Comparison of ENCODE assay signal across 15 cellular contexts in the genomic region with DNA sequence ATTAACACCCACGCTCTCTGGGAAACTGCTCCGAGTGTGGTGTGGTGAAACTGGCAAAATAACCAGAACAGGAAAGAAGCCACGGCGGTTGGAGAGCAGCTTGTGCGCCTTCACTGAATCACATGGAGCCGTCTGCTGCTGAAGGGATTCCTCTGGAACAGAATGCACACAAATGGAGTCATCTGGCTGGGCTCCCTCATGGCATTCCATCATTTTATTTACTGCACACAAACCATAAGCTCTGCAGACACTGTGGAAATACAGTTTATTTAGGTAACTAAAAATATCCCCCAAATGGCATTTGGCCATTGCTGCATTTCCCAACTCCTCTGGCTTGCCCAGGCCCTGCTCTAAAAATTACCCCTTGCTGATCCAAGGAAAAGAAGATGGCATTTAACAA.
A peak's percentile ranks its signal among the peaks of the same experiment; 100 is the strongest.
DNase-seq lines count a peak whose midpoint lies in the region; ATAC-seq and TF ChIP-seq lines count a peak whose summit lies in the region.
"Had no signal": no experiment of that assay in that cellular context is flagged by ENCODE, and none has a peak within 500 bp of the region (broad histone marks: within the 10 kb centered on the region; RNA-seq: fewer than 3 reads in every experiment).

No MANE protein-coding gene starts in this region.

- H3K4me3 ChIP-seq in AG10803 (ENCODE audit: low read length): peak overlapping the region; percentile 18; the same call in 1 of the 2 replicates
- no peak overlapping the region for H3K4me3 ChIP-seq in suprapubic skin
- H3K4me3 ChIP-seq: coronary artery had no signal

- H3K4me3 Mint-ChIP-seq in activated CD8-positive, alpha-beta T cell treated with anti-CD3 and anti-CD28 coated beads, Interleukin-2, amount 10 ng/mL, durations not matched to agents 7 days and 5 days: no peak overlapping the region
- H3K4me3 Mint-ChIP-seq: activated naive CD8-positive, alpha-beta T cell treated with anti-CD3 and anti-CD28 coated beads for 36 hours; stimulated activated naive CD8-positive, alpha-beta T cell treated with anti-CD3 and anti-CD28 coated beads, Interleukin-15, Interleukin-2, amounts not matched to agents 100 ng/mL and 50 ng/mL, for 24 hours had no signal

- no peak for TF ChIP-seq CTCF in AG10803 (conservative IDR thresholded peaks at IDR 0.05; ENCODE audit: low read length)
- TF ChIP-seq CTCF in suprapubic skin (IDR thresholded peaks at IDR 0.05): no peak

- WGBS in suprapubic skin: 74% methylated on average over 6 of the region's 6 CpGs

- H3K4me1 Mint-ChIP-seq in activated CD8-positive, alpha-beta T cell treated with anti-CD3 and anti-CD28 coated beads, Interleukin-2, amount 10 ng/mL, durations not matched to agents 7 days and 5 days (ENCODE audit: low read depth): no peaks in the 10 kb centered on the region
- H3K4me1 Mint-ChIP-seq: activated naive CD8-positive, alpha-beta T cell treated with anti-CD3 and anti-CD28 coated beads for 36 hours had no signal

- DNase-seq in AG10803 (ENCODE audit: low read depth) (peak; percentile 96), fibroblast of peridontal ligament (ENCODE audit: extremely low read depth) (peak; percentile 95), occipital lobe (lab: John Stamatoyannopoulos, UW) (peak; percentile 2), suprapubic skin (ENCODE audit: low spot score in 2 of 2) (no peak), SHP77 (lab: John Stamatoyannopoulos, UW) (no peak), ureter (ENCODE audit: low spot score) (no peak)
- no peak for DNase-seq in activated CD8-positive, alpha-beta T cell treated with anti-CD3 and anti-CD28 coated beads, Interleukin-2, amount 10 ng/mL, durations not matched to agents 7 days and 5 days
- DNase-seq: activated CD4-positive, CD25-positive, alpha-beta regulatory T cell treated with anti-CD3 and anti-CD28 coated beads, Interleukin-2, amount 50 U/mL, for 72 hours; activated naive CD8-positive, alpha-beta T cell treated with anti-CD3 and anti-CD28 coated beads for 36 hours; NCI-H1930; NCI-H526; T-helper 1 cell had no signal

- no peaks in the 10 kb centered on the region for H3K27me3 Mint-ChIP-seq in activated CD8-positive, alpha-beta T cell treated with anti-CD3 and anti-CD28 coated beads, Interleukin-2, amount 10 ng/mL, durations not matched to agents 7 days and 5 days (ENCODE audit: low read depth)
- H3K27me3 Mint-ChIP-seq: activated naive CD8-positive, alpha-beta T cell treated with anti-CD3 and anti-CD28 coated beads for 36 hours; stimulated activated naive CD8-positive, alpha-beta T cell treated with anti-CD3 and anti-CD28 coated beads, Interleukin-15, Interleukin-2, amounts not matched to agents 100 ng/mL and 50 ng/mL, for 24 hours had no signal

- H3K9me3 ChIP-seq in suprapubic skin: no peaks in the 10 kb centered on the region

- CTCF ChIA-PET in activated CD8-positive, alpha-beta T cell treated with anti-CD3 and anti-CD28 coated beads, Interleukin-2, amount 10 ng/mL, durations not matched to agents 7 days and 5 days (lab: Charles Lee): no interaction called here

- H3K36me3 Mint-ChIP-seq in activated CD8-positive, alpha-beta T cell treated with anti-CD3 and anti-CD28 coated beads, Interleukin-2, amount 10 ng/mL, durations not matched to agents 7 days and 5 days (ENCODE audit: low read depth): no peaks in the 10 kb centered on the region
- H3K36me3 Mint-ChIP-seq: activated naive CD8-positive, alpha-beta T cell treated with anti-CD3 and anti-CD28 coated beads for 36 hours had no signal

- no peaks in the 10 kb centered on the region for H3K36me3 ChIP-seq in suprapubic skin

- no peaks in the 10 kb centered on the region for H3K4me1 ChIP-seq in suprapubic skin

- no peak for TF ChIP-seq POLR2A in suprapubic skin (IDR thresholded peaks at IDR 0.05)

- no peak overlapping the region for H3K27ac ChIP-seq in suprapubic skin

- no peaks in the 10 kb centered on the region for H3K27me3 ChIP-seq in suprapubic skin

- H3K9me3 Mint-ChIP-seq in activated CD8-positive, alpha-beta T cell treated with anti-CD3 and anti-CD28 coated beads, Interleukin-2, amount 10 ng/mL, durations not matched to agents 7 days and 5 days (ENCODE audit: insufficient read depth): no peaks in the 10 kb centered on the region
- H3K9me3 Mint-ChIP-seq: activated naive CD8-positive, alpha-beta T cell treated with anti-CD3 and anti-CD28 coated beads for 36 hours; stimulated activated naive CD8-positive, alpha-beta T cell treated with anti-CD3 and anti-CD28 coated beads, Interleukin-15, Interleukin-2, amounts not matched to agents 100 ng/mL and 50 ng/mL, for 24 hours had no signal

- H3K27ac Mint-ChIP-seq in activated CD8-positive, alpha-beta T cell treated with anti-CD3 and anti-CD28 coated beads, Interleukin-2, amount 10 ng/mL, durations not matched to agents 7 days and 5 days: no peak overlapping the region
- H3K27ac Mint-ChIP-seq: activated naive CD8-positive, alpha-beta T cell treated with anti-CD3 and anti-CD28 coated beads for 36 hours; stimulated activated naive CD8-positive, alpha-beta T cell treated with anti-CD3 and anti-CD28 coated beads, Interleukin-15, Interleukin-2, amounts not matched to agents 100 ng/mL and 50 ng/mL, for 24 hours had no signal

- peak; percentile 58 for ATAC-seq in SK-N-SH treated with all-trans-retinoic acid at 6 μM for 48 hours
- ATAC-seq in activated CD8-positive, alpha-beta T cell treated with anti-CD3 and anti-CD28 coated beads, Interleukin-2, amount 10 ng/mL, durations not matched to agents 7 days and 5 days: no peak

- TF ChIP-seq EP300 in suprapubic skin (IDR thresholded peaks at IDR 0.05): no peak

- POLR2A ChIA-PET in activated CD8-positive, alpha-beta T cell treated with anti-CD3 and anti-CD28 coated beads, Interleukin-2, amount 10 ng/mL, durations not matched to agents 7 days and 5 days (lab: Charles Lee): no interaction called here

TF ChIP-seq in SK-N-SH treated with all-trans-retinoic acid at 6 μM for 48 hours, 23 proteins besides CTCF, POLR2A, EP300 and RAD21:
- TF ChIP-seq, protein P1, sequence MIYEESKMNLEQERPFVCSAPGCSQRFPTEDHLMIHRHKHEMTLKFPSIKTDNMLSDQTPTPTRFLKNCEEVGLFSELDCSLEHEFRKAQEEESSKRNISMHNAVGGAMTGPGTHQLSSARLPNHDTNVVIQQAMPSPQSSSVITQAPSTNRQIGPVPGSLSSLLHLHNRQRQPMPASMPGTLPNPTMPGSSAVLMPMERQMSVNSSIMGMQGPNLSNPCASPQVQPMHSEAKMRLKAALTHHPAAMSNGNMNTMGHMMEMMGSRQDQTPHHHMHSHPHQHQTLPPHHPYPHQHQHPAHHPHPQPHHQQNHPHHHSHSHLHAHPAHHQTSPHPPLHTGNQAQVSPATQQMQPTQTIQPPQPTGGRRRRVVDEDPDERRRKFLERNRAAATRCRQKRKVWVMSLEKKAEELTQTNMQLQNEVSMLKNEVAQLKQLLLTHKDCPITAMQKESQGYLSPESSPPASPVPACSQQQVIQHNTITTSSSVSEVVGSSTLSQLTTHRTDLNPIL (CRISPR knock-in tag; IDR thresholded peaks at IDR 0.05; ENCODE audit: low read depth): no peak
- no peak for TF ChIP-seq ZNF565 (CRISPR knock-in tag; conservative IDR thresholded peaks at IDR 0.05; ENCODE audit: low read depth)
- TF ChIP-seq ZFP30 (CRISPR knock-in tag; IDR thresholded peaks at IDR 0.05): no peak
- TF ChIP-seq, protein P2, sequence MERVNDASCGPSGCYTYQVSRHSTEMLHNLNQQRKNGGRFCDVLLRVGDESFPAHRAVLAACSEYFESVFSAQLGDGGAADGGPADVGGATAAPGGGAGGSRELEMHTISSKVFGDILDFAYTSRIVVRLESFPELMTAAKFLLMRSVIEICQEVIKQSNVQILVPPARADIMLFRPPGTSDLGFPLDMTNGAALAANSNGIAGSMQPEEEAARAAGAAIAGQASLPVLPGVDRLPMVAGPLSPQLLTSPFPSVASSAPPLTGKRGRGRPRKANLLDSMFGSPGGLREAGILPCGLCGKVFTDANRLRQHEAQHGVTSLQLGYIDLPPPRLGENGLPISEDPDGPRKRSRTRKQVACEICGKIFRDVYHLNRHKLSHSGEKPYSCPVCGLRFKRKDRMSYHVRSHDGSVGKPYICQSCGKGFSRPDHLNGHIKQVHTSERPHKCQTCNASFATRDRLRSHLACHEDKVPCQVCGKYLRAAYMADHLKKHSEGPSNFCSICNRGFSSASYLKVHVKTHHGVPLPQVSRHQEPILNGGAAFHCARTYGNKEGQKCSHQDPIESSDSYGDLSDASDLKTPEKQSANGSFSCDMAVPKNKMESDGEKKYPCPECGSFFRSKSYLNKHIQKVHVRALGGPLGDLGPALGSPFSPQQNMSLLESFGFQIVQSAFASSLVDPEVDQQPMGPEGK (CRISPR knock-in tag; IDR thresholded peaks at IDR 0.05; ENCODE audit: borderline replicate concordance): no peak
- TF ChIP-seq PPARA (CRISPR knock-in tag; IDR thresholded peaks at IDR 0.05; ENCODE audit: borderline replicate concordance): no peak
- TF ChIP-seq, protein P3, sequence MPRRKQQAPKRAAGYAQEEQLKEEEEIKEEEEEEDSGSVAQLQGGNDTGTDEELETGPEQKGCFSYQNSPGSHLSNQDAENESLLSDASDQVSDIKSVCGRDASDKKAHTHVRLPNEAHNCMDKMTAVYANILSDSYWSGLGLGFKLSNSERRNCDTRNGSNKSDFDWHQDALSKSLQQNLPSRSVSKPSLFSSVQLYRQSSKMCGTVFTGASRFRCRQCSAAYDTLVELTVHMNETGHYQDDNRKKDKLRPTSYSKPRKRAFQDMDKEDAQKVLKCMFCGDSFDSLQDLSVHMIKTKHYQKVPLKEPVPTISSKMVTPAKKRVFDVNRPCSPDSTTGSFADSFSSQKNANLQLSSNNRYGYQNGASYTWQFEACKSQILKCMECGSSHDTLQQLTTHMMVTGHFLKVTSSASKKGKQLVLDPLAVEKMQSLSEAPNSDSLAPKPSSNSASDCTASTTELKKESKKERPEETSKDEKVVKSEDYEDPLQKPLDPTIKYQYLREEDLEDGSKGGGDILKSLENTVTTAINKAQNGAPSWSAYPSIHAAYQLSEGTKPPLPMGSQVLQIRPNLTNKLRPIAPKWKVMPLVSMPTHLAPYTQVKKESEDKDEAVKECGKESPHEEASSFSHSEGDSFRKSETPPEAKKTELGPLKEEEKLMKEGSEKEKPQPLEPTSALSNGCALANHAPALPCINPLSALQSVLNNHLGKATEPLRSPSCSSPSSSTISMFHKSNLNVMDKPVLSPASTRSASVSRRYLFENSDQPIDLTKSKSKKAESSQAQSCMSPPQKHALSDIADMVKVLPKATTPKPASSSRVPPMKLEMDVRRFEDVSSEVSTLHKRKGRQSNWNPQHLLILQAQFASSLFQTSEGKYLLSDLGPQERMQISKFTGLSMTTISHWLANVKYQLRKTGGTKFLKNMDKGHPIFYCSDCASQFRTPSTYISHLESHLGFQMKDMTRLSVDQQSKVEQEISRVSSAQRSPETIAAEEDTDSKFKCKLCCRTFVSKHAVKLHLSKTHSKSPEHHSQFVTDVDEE (CRISPR knock-in tag; IDR thresholded peaks at IDR 0.05): no peak
- no peak for TF ChIP-seq ESRRG (CRISPR knock-in tag; IDR thresholded peaks at IDR 0.05)
- no peak for TF ChIP-seq ZNF8 (CRISPR knock-in tag; IDR thresholded peaks at IDR 0.05)
- no peak for TF ChIP-seq GLIS3 (CRISPR knock-in tag; IDR thresholded peaks at IDR 0.05)
- no peak for TF ChIP-seq CSDC2 (CRISPR knock-in tag; IDR thresholded peaks at IDR 0.05)
- TF ChIP-seq BACH2 (CRISPR knock-in tag; IDR thresholded peaks at IDR 0.05; ENCODE audit: borderline replicate concordance): no peak
TF ChIP-seq in SK-N-SH treated with all-trans-retinoic acid at 6 μM for 48 hours: peak in this region for 0.

Comparison
In these comparisons a context has a peak if more than half of its experiments do, and no peak if none do; other contexts are left out.
1. DNase-seq: peak in AG10803 (single experiment), fibroblast of peridontal ligament (single experiment) and occipital lobe (single experiment); none in suprapubic skin (0 of 2), SHP77 (0 of 2), ureter (single experiment) and activated CD8-positive, alpha-beta T cell treated with anti-CD3 and anti-CD28 coated beads, Interleukin-2, amount 10 ng/mL, durations not matched to agents 7 days and 5 days (single experiment).